8 cellular contexts compared by ENCODE assay signal in the genomic region with DNA sequence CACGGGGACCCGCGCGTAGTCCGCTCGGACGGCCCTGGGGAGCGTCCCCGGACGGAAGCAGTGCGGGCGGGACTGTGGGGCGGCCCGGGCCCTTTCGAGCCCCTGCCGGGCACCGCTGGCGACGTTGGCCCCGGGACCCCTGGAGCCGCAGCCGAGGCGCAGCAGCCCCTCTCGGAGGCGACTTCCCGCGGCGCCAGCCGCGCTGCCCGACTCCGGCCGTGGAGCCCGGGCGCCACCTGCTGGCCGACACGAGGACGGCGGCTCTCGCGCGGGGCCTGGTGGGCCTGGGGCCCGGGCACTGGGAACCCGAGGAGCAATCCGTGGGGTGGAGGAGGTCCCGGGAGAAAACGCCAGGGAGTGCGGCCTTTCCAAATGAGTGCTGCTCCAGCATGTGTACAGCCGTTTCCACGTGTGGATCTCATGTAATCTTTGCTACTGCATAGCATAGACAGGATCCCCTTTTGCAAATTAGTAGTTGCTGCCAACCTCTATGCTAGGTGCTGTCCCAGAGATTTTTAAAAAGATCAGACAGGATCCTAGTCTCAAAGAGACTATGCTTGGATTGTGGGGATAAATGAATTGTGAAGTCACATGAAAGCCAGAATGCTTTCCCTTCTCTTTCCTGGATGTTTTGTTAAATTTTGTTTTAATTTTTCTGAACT. TPM values are rescaled to one million over a fixed set of nuclear protein-coding genes. Genes with fewer than 3 reads are reported as not detected.
DNase-seq lines count a peak whose midpoint lies in the region; ATAC-seq and TF ChIP-seq lines count a peak whose summit lies in the region.

No MANE protein-coding gene starts in this region.

- ATAC-seq in GM18511 (IDR thresholded peaks at IDR 0.05; ENCODE audit: unreplicated experiment), result peak; percentile 31

- H3K4me1 Mint-ChIP-seq in neural crest cell, result peaks cover 37% of the 10 kb centered on the region

- TF ChIP-seq CTCF in HL-60 (IDR thresholded peaks at IDR 0.05; ENCODE audit: insufficient read depth, low read length), result peak; percentile 40
- TF ChIP-seq CTCF in Peyer's patch (IDR thresholded peaks at IDR 0.05), result peak; percentile 95 to 99 (median 98)
- peak; percentile 98 for TF ChIP-seq CTCF in neural crest cell (conservative IDR thresholded peaks at IDR 0.05)

- H3K9me3 ChIP-seq in Peyer's patch, result no peaks in the 10 kb centered on the region

- in situ Hi-C loops in ACHN (cut with HindIII; ENCODE audit: low pct_ligation_motif_present, low pct_unique_long_range_greater_than_20kb, low sequenced_read_pairs), result no loop called here

- peaks cover 35% of the 10 kb centered on the region for H3K27me3 Mint-ChIP-seq in neural crest cell (ENCODE audit: low read depth)

- H3K4me3 Mint-ChIP-seq in neural crest cell, result peak overlapping the region; percentile 74

- no peaks in the 10 kb centered on the region for H3K36me3 ChIP-seq in Peyer's patch

- no peak for TF ChIP-seq POLR2A in Peyer's patch (IDR thresholded peaks at IDR 0.05)

- peaks cover 0 to 11% (median 4%) of the 10 kb centered on the region in 4 donors for H3K4me1 ChIP-seq in Peyer's patch

- H3K36me3 Mint-ChIP-seq in neural crest cell (ENCODE audit: low read depth), result peaks cover 2% of the 10 kb centered on the region

- H3K27ac Mint-ChIP-seq in neural crest cell (ENCODE audit: unreplicated experiment), result no peak overlapping the region

- H3K4me3 ChIP-seq in HL-60 (replicated peaks; ENCODE audit: insufficient read depth, low read length), result peak overlapping the region; percentile 90
- peak overlapping the region; percentile 52 to 95 (median 64) for H3K4me3 ChIP-seq in Peyer's patch

- no peaks in the 10 kb centered on the region for H3K9me3 Mint-ChIP-seq in neural crest cell

- H3K27me3 ChIP-seq in HL-60 (ENCODE audit: insufficient read depth, poor library complexity, severe bottlenecking) (no peaks in the 10 kb centered on the region), Peyer's patch (no peaks in the 10 kb centered on the region)

- peak overlapping the region; percentile 67 for H3K27ac ChIP-seq in HL-60 (replicated peaks)
- H3K27ac ChIP-seq in Peyer's patch, result peak overlapping the region; percentile 73 to 99 (median 96)
- H3K27ac ChIP-seq in substantia nigra (ENCODE audit: low read depth, low read length, poor library complexity, severe bottlenecking), result no peak overlapping the region

- DNase-seq in ACHN (peak; percentile 62), HL-60 (ENCODE audit: low read depth in 1 of 2, low spot score in 1 of 2) (peak; percentile 28 to 59), Peyer's patch (peak; percentile 65 to 89 (median 85)), foreskin melanocyte (peak; percentile 52), neural crest cell (ENCODE audit: low read depth, low spot score) (peak; percentile 93), substantia nigra (lab: John Stamatoyannopoulos, UW) (peak in 41 of 49 donors; percentile 25 to 86 (median 58))
- DNase-seq in activated T-helper 9 cell treated with anti-CD3 and anti-CD28 coated beads, Interleukin-2, amount 50 U/mL, for 16 hours (ENCODE audit: low read depth), result peak; percentile 72

RNA-seq across cellular contexts. Expression of a gene that starts 4.0 kb away (rescaled TPM):
- total RNA-seq in Peyer's patch, result 100 to 1,000 TPM; 143 to 391 (median 188) TPM
- total RNA-seq in neural crest cell, result 44.1 and 46.1 TPM in 2 replicates

Comparison
In these comparisons a context has a peak if more than half of its experiments do, and no peak if none do; other contexts are left out.
1. CTCF ChIP-seq: peak in every context shown above with its lines; median percentile 98 in Peyer's patch; 98 in neural crest cell; 40 in HL-60.